In the genomic region with DNA sequence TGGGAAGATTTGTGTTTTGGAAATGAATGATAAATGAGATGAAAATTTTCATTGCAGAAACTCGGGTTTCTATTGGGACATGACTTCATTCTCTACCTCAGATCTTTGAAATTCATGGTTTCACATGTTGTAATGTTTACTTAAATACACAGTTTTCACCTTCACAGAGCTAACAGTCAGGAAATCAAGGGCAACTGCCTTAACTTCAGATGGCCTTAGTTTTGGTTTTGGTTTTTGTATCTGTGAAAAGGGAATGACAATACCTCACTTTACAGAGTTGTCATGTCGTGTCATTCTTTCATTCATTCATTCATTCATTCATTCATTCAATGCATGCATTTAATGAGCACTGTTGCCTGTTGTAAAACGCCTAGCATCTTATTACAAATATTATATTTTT, we compare ENCODE assay signal across 14 cellular contexts. TPM values are rescaled to one million over a fixed set of nuclear protein-coding genes. Genes with fewer than 3 reads are reported as not detected.
DNase-seq lines count a peak whose midpoint lies in the region; ATAC-seq and TF ChIP-seq lines count a peak whose summit lies in the region.
"Had no signal": no experiment of that assay in that cellular context is flagged by ENCODE, and none has a peak within 500 bp of the region (broad histone marks: within the 10 kb centered on the region; RNA-seq: fewer than 3 reads in every experiment).

No MANE protein-coding gene starts in this region.

- H3K36me3 ChIP-seq in OCI-LY3 (replicated peaks; ENCODE audit: low read depth, low read length) (no peaks in the 10 kb centered on the region), hepatocyte (replicated peaks; ENCODE audit: insufficient read depth, low read depth) (no peaks in the 10 kb centered on the region)

- H3K9me2 ChIP-seq in hepatocyte (replicated peaks; ENCODE audit: insufficient read depth), result no peaks in the 10 kb centered on the region

- DNase-seq in GM20000 (ENCODE audit: low spot score) (peak; percentile 42), hepatocyte (ENCODE audit: low spot score) (no peak), SKM-1 (lab: John Stamatoyannopoulos, UW; ENCODE audit: unreplicated experiment) (no peak)
- no peak for DNase-seq in effector CD8-positive, alpha-beta T cell (lab: John Stamatoyannopoulos, UW)
- DNase-seq: activated CD8-positive, alpha-beta memory T cell treated with anti-CD3 and anti-CD28 coated beads, Interleukin-2, amount 50 U/mL, for 48 hours; anterior cingulate cortex; foreskin melanocyte; NCI-H446 treated with DMSO at 0.1 percent for 48 hours; retina had no signal

- H3K4me2 ChIP-seq in OCI-LY3 (ENCODE audit: low read length), result peak overlapping the region; percentile 31; the same call in 1 of the 2 replicates
- no peak overlapping the region for H3K4me2 ChIP-seq in hepatocyte

- ATAC-seq in GM18517 (IDR thresholded peaks at IDR 0.05; ENCODE audit: unreplicated experiment) (peak; percentile 75), HG02943 (IDR thresholded peaks at IDR 0.05; ENCODE audit: low read depth, unreplicated experiment) (peak; percentile 62), HG03571 (IDR thresholded peaks at IDR 0.05; ENCODE audit: unreplicated experiment) (no peak)

- no peaks in the 10 kb centered on the region for H3K79me2 ChIP-seq in OCI-LY3 (ENCODE audit: low read length)
- no peaks in the 10 kb centered on the region for H3K79me2 ChIP-seq in hepatocyte

- H4K20me1 ChIP-seq in OCI-LY3 (ENCODE audit: insufficient read depth, low read length), result no peaks in the 10 kb centered on the region
- no peaks in the 10 kb centered on the region for H4K20me1 ChIP-seq in hepatocyte (ENCODE audit: insufficient read depth, poor library complexity, severe bottlenecking)

- H3K4me3 ChIP-seq in OCI-LY3 (ENCODE audit: low read length) (no peak overlapping the region), hepatocyte (no peak overlapping the region)

- no peak overlapping the region for H3K27ac ChIP-seq in OCI-LY3 (ENCODE audit: low read length)
- no peak overlapping the region for H3K27ac ChIP-seq in hepatocyte
- H3K27ac ChIP-seq: HL-60 had no signal

- H2AFZ ChIP-seq in OCI-LY3 (ENCODE audit: low read depth, low read length), result no peak overlapping the region
- H2AFZ ChIP-seq in hepatocyte, result no peak overlapping the region

- no peak overlapping the region for H3K9ac ChIP-seq in OCI-LY3 (ENCODE audit: low read length)

- WGBS in hepatocyte (ENCODE audit: low lambda C conversion rate, missing lambda C conversion rate), result 69% methylated on average over 3 of the region's 3 CpGs

- peaks cover 25% of the 10 kb centered on the region for H3K4me1 ChIP-seq in OCI-LY3 (ENCODE audit: low read length)
- no peaks in the 10 kb centered on the region for H3K4me1 ChIP-seq in hepatocyte (ENCODE audit: insufficient read depth)

- TF ChIP-seq CTCF in GM20000 (IDR thresholded peaks at IDR 0.05; ENCODE audit: extremely low read depth, missing control alignments) (no peak), OCI-LY3 (IDR thresholded peaks at IDR 0.05; ENCODE audit: low read depth, low read length) (no peak), hepatocyte (IDR thresholded peaks at IDR 0.05; ENCODE audit: poor library complexity) (no peak)

- H3K9me3 ChIP-seq in OCI-LY3 (ENCODE audit: insufficient read depth, low read length) (no peaks in the 10 kb centered on the region), hepatocyte (ENCODE audit: low read depth) (no peaks in the 10 kb centered on the region)

- H3K27me3 ChIP-seq in OCI-LY3 (ENCODE audit: low read depth, low read length), result no peaks in the 10 kb centered on the region
- H3K27me3 ChIP-seq in hepatocyte, result no peaks in the 10 kb centered on the region

RNA-seq across cellular contexts. Expression of gene NIM1K, which starts 41.9 kb away (rescaled TPM):
- total RNA-seq in hepatocyte, result not detected in 2 replicates
- polyA plus RNA-seq in hepatocyte, result 0.57 TPM in 1 of 2 replicates, not detected in the other
